Comparison of ENCODE assay signal across 10 cellular contexts in the genomic region with DNA sequence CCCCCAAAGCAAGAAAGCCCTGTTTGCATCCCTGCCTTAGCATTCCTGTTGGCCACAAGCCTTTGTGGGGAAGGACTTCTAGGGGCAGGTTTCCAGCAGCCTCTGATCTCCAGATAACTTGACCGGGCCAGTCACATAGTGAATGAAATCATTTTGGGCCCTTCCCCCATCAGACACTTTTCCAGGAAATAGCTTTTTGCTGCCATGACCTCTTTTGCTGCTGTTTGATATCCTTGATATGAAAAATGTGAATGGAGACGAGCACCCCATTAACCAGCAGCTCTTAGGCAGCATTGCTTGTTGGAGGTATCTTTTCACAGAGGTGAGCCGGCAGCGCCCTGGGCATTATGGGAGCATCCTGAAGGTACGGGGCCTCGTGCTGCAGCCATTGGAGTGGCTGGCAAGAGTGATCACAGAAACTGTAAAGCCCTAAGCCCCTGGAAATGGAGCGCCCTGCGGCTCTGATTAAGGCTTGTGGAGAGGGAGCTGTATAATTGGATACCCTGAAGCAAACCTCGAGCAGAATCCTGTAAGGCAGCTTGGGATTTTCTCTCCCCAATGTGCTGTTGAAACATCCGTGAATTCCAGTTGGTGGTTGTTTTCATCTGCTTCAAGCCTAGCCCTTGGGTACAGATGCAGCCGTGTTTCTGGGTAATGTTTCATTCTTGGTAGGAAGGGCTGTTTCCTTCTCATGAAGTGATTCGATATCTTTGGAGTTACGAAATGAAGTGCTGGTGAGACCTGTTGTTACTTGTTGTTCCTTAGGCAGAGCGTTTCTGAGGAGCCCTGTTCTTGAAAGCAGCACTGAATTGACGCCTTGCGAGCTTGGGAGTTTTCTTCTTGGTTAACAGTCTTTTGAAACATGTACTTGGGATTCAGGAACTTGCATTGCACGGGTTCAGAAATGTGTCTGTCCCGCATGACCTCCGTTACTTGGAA.
A peak's percentile ranks its signal among the peaks of the same experiment; 100 is the strongest.
DNase-seq lines count a peak whose midpoint lies in the region; ATAC-seq and TF ChIP-seq lines count a peak whose summit lies in the region.
"Had no signal": no experiment of that assay in that cellular context is flagged by ENCODE, and none has a peak within 500 bp of the region (broad histone marks: within the 10 kb centered on the region; RNA-seq: fewer than 3 reads in every experiment).

No MANE protein-coding gene starts in this region.

- peak overlapping the region; percentile 39 for H3K27ac ChIP-seq in right cardiac atrium (ENCODE audit: low read length)

- DNase-seq in NCI-H1417 (lab: John Stamatoyannopoulos, UW): peak in 2 of 3 experiments; percentile 3 to 56
- no peak for DNase-seq in NCI-H1417 treated with DMSO at 0.1 percent for 48 hours (lab: John Stamatoyannopoulos, UW)
- DNase-seq in amniotic stem cell (lab: John Stamatoyannopoulos, UW): peak; percentile 29
- DNase-seq in right cardiac atrium: peak in 1 of 3 donors; percentile 57
- DNase-seq in type B pancreatic cell (ENCODE audit: extremely low spot score, unreplicated experiment): no peak
- no peak for DNase-seq in T-helper 1 cell
- no peak for DNase-seq in kidney glomerular epithelial cell (lab: John Stamatoyannopoulos, UW)
- DNase-seq: NCI-H1105 had no signal

- peaks cover 33% of the 10 kb centered on the region for H3K4me1 Mint-ChIP-seq in type B pancreatic cell (ENCODE audit: unreplicated experiment)

- peak; percentile 81 to 87 for ATAC-seq in right cardiac atrium
- no peak for ATAC-seq in HG02870 (IDR thresholded peaks at IDR 0.05; ENCODE audit: unreplicated experiment)

- H3K27me3 Mint-ChIP-seq in type B pancreatic cell: no peaks in the 10 kb centered on the region
- H3K27me3 Mint-ChIP-seq: memory B cell had no signal

- H3K27ac Mint-ChIP-seq in type B pancreatic cell: peak overlapping the region; percentile 44
- H3K27ac Mint-ChIP-seq: memory B cell had no signal

- peaks cover 3% of the 10 kb centered on the region for H3K4me1 ChIP-seq in right cardiac atrium (ENCODE audit: control insufficient read depth, insufficient read depth, low read length)

- intact Hi-C loops in right cardiac atrium (cut with DNase I): no loop called here

- no peaks in the 10 kb centered on the region for H3K27me3 ChIP-seq in right cardiac atrium (ENCODE audit: control insufficient read depth, insufficient read depth)

- no peak overlapping the region for H3K4me3 ChIP-seq in right cardiac atrium (ENCODE audit: low read length)

- WGBS in right cardiac atrium: 82% methylated on average over 19 of the region's 19 CpGs

- peaks cover 5% of the 10 kb centered on the region for H3K9me3 Mint-ChIP-seq in type B pancreatic cell
- H3K9me3 Mint-ChIP-seq: memory B cell had no signal

- H3K4me3 Mint-ChIP-seq in type B pancreatic cell: peak overlapping the region; percentile 23
- H3K4me3 Mint-ChIP-seq: memory B cell had no signal

- TF ChIP-seq CTCF in type B pancreatic cell (conservative IDR thresholded peaks at IDR 0.05): no peak

- H3K9me3 ChIP-seq in right cardiac atrium (ENCODE audit: control insufficient read depth, low read length): no peaks in the 10 kb centered on the region

- H3K36me3 Mint-ChIP-seq in type B pancreatic cell: no peaks in the 10 kb centered on the region
- H3K36me3 Mint-ChIP-seq: memory B cell had no signal

Comparison
In these comparisons a context has a peak if more than half of its experiments do, and no peak if none do; other contexts are left out.
1. DNase-seq: peak in NCI-H1417 (2 of 3) and amniotic stem cell (single experiment); none in NCI-H1417 treated with DMSO at 0.1 percent for 48 hours (single experiment), type B pancreatic cell (single experiment), T-helper 1 cell (0 of 5) and kidney glomerular epithelial cell (single experiment).